Comparison of ENCODE assay signal across 8 cellular contexts in the genomic region with DNA sequence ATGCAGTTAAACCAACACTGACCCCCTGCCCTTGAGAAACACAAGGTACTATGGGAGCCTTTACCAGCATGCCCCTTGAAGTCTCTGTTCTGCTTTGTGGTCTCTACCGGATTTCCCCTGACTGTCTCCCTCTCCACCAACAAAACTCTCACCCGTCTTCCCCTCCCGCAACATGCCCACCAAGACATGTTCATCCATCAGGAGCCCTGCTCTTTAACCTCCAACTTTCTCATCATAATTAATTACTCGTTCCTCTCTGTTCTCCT. TPM values are rescaled to one million over a fixed set of nuclear protein-coding genes. Genes with fewer than 3 reads are reported as not detected.
DNase-seq lines count a peak whose midpoint lies in the region; ATAC-seq and TF ChIP-seq lines count a peak whose summit lies in the region.

No MANE protein-coding gene starts in this region.

- DNase-seq in Daoy (ENCODE audit: low read depth) (peak; percentile 17), hepatocyte (ENCODE audit: low spot score) (no peak), DMS153 treated with DMSO at 0.1 percent for 48 hours (lab: John Stamatoyannopoulos, UW; ENCODE audit: unreplicated experiment) (no peak), cerebellar cortex (ENCODE audit: low spot score) (no peak)
- no peak for DNase-seq in activated T-helper 2 cell treated with anti-CD3 and anti-CD28 coated beads, Interferon-gamma antibody, Interleukin-2, Interleukin-4, amounts not matched to agents 10 μg/mL and 5 μg/mL and 100 μg/mL, durations not matched to agents 14 hours and 24 hours and 36 hours (ENCODE audit: low spot score)
- no peak for DNase-seq in stimulated activated effector memory CD8-positive, alpha-beta T cell treated with anti-CD3 and anti-CD28 coated beads, Interleukin-12 subunit alpha, Interleukin-12 subunit beta, amount 100 ng/mL, for 72 hours (ENCODE audit: low spot score in 2 of 2)

- TF ChIP-seq CTCF in hepatocyte (IDR thresholded peaks at IDR 0.05; ENCODE audit: poor library complexity) = no peak

- H3K27me3 ChIP-seq in HUES6 (ENCODE audit: control insufficient read depth, insufficient read depth, low read length) (no peaks in the 10 kb centered on the region), hepatocyte (no peaks in the 10 kb centered on the region)

- H3K27ac Mint-ChIP-seq in activated T-helper 2 cell treated with anti-CD3 and anti-CD28 coated beads, Interferon-gamma antibody, Interleukin-2, Interleukin-4, amounts not matched to agents 10 μg/mL and 5 μg/mL and 100 μg/mL, durations not matched to agents 14 hours and 24 hours and 36 hours = peak overlapping the region; percentile 93
- peak overlapping the region; percentile 86 for H3K27ac Mint-ChIP-seq in stimulated activated effector memory CD8-positive, alpha-beta T cell treated with anti-CD3 and anti-CD28 coated beads, Interleukin-12 subunit alpha, Interleukin-12 subunit beta, amount 100 ng/mL, for 72 hours

- no peaks in the 10 kb centered on the region for H3K9me3 Mint-ChIP-seq in activated T-helper 2 cell treated with anti-CD3 and anti-CD28 coated beads, Interferon-gamma antibody, Interleukin-2, Interleukin-4, amounts not matched to agents 10 μg/mL and 5 μg/mL and 100 μg/mL, durations not matched to agents 14 hours and 24 hours and 36 hours
- no peaks in the 10 kb centered on the region for H3K9me3 Mint-ChIP-seq in stimulated activated effector memory CD8-positive, alpha-beta T cell treated with anti-CD3 and anti-CD28 coated beads, Interleukin-12 subunit alpha, Interleukin-12 subunit beta, amount 100 ng/mL, for 72 hours

- H3K4me3 ChIP-seq in HUES6 (ENCODE audit: low read depth, low read length) (peak overlapping the region; percentile 96), hepatocyte (peak overlapping the region; percentile 88)

- peak overlapping the region; percentile 84 for H3K9ac ChIP-seq in HUES6 (ENCODE audit: low read length)

- H3K9me3 ChIP-seq in HUES6 (ENCODE audit: control insufficient read depth, insufficient read depth, low read depth, low read length) (no peaks in the 10 kb centered on the region), hepatocyte (ENCODE audit: low read depth) (no peaks in the 10 kb centered on the region)

- H4K20me1 ChIP-seq in hepatocyte (ENCODE audit: insufficient read depth, poor library complexity, severe bottlenecking) = no peaks in the 10 kb centered on the region

- peak; percentile 37 for ATAC-seq in GM21381 (IDR thresholded peaks at IDR 0.05; ENCODE audit: unreplicated experiment)
- peak; percentile 41 for ATAC-seq in stimulated activated effector memory CD8-positive, alpha-beta T cell treated with anti-CD3 and anti-CD28 coated beads, Interleukin-12 subunit alpha, Interleukin-12 subunit beta, amount 100 ng/mL, for 72 hours

- H3K79me2 ChIP-seq in hepatocyte = peaks cover 17% of the 10 kb centered on the region

- H2AFZ ChIP-seq in hepatocyte = peak overlapping the region; percentile 93

- no peaks in the 10 kb centered on the region for H3K4me1 ChIP-seq in HUES6 (ENCODE audit: control insufficient read depth, insufficient read depth, low read length)
- no peaks in the 10 kb centered on the region for H3K4me1 ChIP-seq in hepatocyte (ENCODE audit: insufficient read depth)

- peak overlapping the region; percentile 81 for H3K4me2 ChIP-seq in hepatocyte

- peak overlapping the region; percentile 93 for H3K4me3 Mint-ChIP-seq in activated T-helper 2 cell treated with anti-CD3 and anti-CD28 coated beads, Interferon-gamma antibody, Interleukin-2, Interleukin-4, amounts not matched to agents 10 μg/mL and 5 μg/mL and 100 μg/mL, durations not matched to agents 14 hours and 24 hours and 36 hours (ENCODE audit: low read depth)
- H3K4me3 Mint-ChIP-seq in stimulated activated effector memory CD8-positive, alpha-beta T cell treated with anti-CD3 and anti-CD28 coated beads, Interleukin-12 subunit alpha, Interleukin-12 subunit beta, amount 100 ng/mL, for 72 hours = peak overlapping the region; percentile 84

- H3K4me1 Mint-ChIP-seq in activated T-helper 2 cell treated with anti-CD3 and anti-CD28 coated beads, Interferon-gamma antibody, Interleukin-2, Interleukin-4, amounts not matched to agents 10 μg/mL and 5 μg/mL and 100 μg/mL, durations not matched to agents 14 hours and 24 hours and 36 hours (ENCODE audit: low read depth) = peaks cover 13% of the 10 kb centered on the region
- H3K4me1 Mint-ChIP-seq in stimulated activated effector memory CD8-positive, alpha-beta T cell treated with anti-CD3 and anti-CD28 coated beads, Interleukin-12 subunit alpha, Interleukin-12 subunit beta, amount 100 ng/mL, for 72 hours = peaks cover 21% of the 10 kb centered on the region

- intact Hi-C loops in activated T-helper 2 cell treated with anti-CD3 and anti-CD28 coated beads, Interferon-gamma antibody, Interleukin-2, Interleukin-4, amounts not matched to agents 10 μg/mL and 5 μg/mL and 100 μg/mL, durations not matched to agents 14 hours and 24 hours and 36 hours (cut with micrococcal nuclease) = loop anchor here (1.0 to 5.0 kb wide), 3 partner anchors 23 to 56 kb away; partner anchors contain the start of gene ZSCAN16

- H3K27me3 Mint-ChIP-seq in activated T-helper 2 cell treated with anti-CD3 and anti-CD28 coated beads, Interferon-gamma antibody, Interleukin-2, Interleukin-4, amounts not matched to agents 10 μg/mL and 5 μg/mL and 100 μg/mL, durations not matched to agents 14 hours and 24 hours and 36 hours (ENCODE audit: low read depth) = no peaks in the 10 kb centered on the region

- H3K36me3 Mint-ChIP-seq in activated T-helper 2 cell treated with anti-CD3 and anti-CD28 coated beads, Interferon-gamma antibody, Interleukin-2, Interleukin-4, amounts not matched to agents 10 μg/mL and 5 μg/mL and 100 μg/mL, durations not matched to agents 14 hours and 24 hours and 36 hours (ENCODE audit: low read depth) = no peaks in the 10 kb centered on the region
- peaks cover 27% of the 10 kb centered on the region for H3K36me3 Mint-ChIP-seq in stimulated activated effector memory CD8-positive, alpha-beta T cell treated with anti-CD3 and anti-CD28 coated beads, Interleukin-12 subunit alpha, Interleukin-12 subunit beta, amount 100 ng/mL, for 72 hours

- H3K27ac ChIP-seq in HUES6 (ENCODE audit: low read depth, low read length) (peak overlapping the region; percentile 80; the same call in 1 of the 2 replicates), hepatocyte (peak overlapping the region; percentile 90)

- no peaks in the 10 kb centered on the region for H3K9me2 ChIP-seq in hepatocyte (replicated peaks; ENCODE audit: insufficient read depth)

- H3K36me3 ChIP-seq in HUES6 (ENCODE audit: control insufficient read depth, insufficient read depth, low read length) (peaks cover 18% of the 10 kb centered on the region), hepatocyte (replicated peaks; ENCODE audit: insufficient read depth, low read depth) (no peaks in the 10 kb centered on the region)

- WGBS in hepatocyte (ENCODE audit: low lambda C conversion rate, missing lambda C conversion rate) = 24% methylated on average over 4 of the region's 4 CpGs

RNA-seq across cellular contexts. Expression of gene ZNF165, which starts 1.1 kb away (rescaled TPM):
- total RNA-seq in Daoy (2014; rRNA removed; shearing (Covaris generic)) = 0.71 and 2.2 TPM in 2 replicates
- 0.34 TPM in 2 replicates for total RNA-seq in activated T-helper 2 cell treated with anti-CD3 and anti-CD28 coated beads, Interferon-gamma antibody, Interleukin-2, Interleukin-4, amounts not matched to agents 10 μg/mL and 5 μg/mL and 100 μg/mL, durations not matched to agents 14 hours and 24 hours and 36 hours
- total RNA-seq in hepatocyte = 6.5 and 9.4 TPM in 2 replicates
- 4.8 and 5.9 TPM in 2 replicates for polyA plus RNA-seq in hepatocyte

RNA-seq across cellular contexts. Expression of gene ZSCAN16, which starts 43.0 kb away (rescaled TPM):
- total RNA-seq in Daoy (2014; rRNA removed; shearing (Covaris generic)) = 3.5 and 4.8 TPM in 2 replicates
- total RNA-seq in activated T-helper 2 cell treated with anti-CD3 and anti-CD28 coated beads, Interferon-gamma antibody, Interleukin-2, Interleukin-4, amounts not matched to agents 10 μg/mL and 5 μg/mL and 100 μg/mL, durations not matched to agents 14 hours and 24 hours and 36 hours = 4.0 TPM in 2 replicates
- total RNA-seq in hepatocyte = 4.1 and 4.3 TPM in 2 replicates
- 5.4 and 6.7 TPM in 2 replicates for polyA plus RNA-seq in hepatocyte
